17 cellular contexts compared by ENCODE assay signal in the genomic region with DNA sequence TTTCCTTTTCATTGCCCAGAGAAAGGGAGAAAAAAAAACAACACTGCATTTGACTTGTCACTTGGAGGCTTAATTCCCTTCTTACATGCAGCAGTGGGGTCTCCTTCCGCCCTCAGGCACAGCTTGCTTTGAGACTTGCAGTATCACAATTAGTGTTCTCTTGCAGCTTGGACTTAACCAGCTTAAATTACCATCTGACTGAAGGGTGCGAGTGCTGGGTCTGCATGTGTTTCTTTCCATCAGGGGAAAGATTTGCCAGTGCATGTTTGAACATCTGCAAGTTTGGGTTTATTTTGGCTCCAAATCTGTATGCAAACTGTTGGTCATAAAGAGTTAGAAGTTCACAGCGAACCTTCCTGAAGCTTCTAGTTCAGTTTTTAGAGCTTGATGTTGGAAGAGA. TPM values are rescaled to one million over a fixed set of nuclear protein-coding genes. Genes with fewer than 3 reads are reported as not detected.
DNase-seq lines count a peak whose midpoint lies in the region; ATAC-seq and TF ChIP-seq lines count a peak whose summit lies in the region.
"Had no signal": no experiment of that assay in that cellular context is flagged by ENCODE, and none has a peak within 500 bp of the region (broad histone marks: within the 10 kb centered on the region; RNA-seq: fewer than 3 reads in every experiment).

No MANE protein-coding gene starts in this region.

- no peaks in the 10 kb centered on the region for H3K27me3 Mint-ChIP-seq in activated CD4-positive, alpha-beta T cell treated with anti-CD3 and anti-CD28 coated beads, Interleukin-2, amount 10 ng/mL, durations not matched to agents 24 days and 14 days
- H3K27me3 Mint-ChIP-seq in immature natural killer cell (ENCODE audit: low read depth in 3 of 3), result no peaks in the 10 kb centered on the region
- H3K27me3 Mint-ChIP-seq in stimulated activated naive B cell treated with anti-CD40 and anti-IgM and Interleukin-4, amounts not matched to agents 10 μg/mL and 1 μg/mL and 100 μg/mL, for 72 hours, result no peaks in the 10 kb centered on the region
- H3K27me3 Mint-ChIP-seq: activated CD4-positive, alpha-beta T cell treated with anti-CD3 and anti-CD28 coated beads for 36 hours; type B pancreatic cell had no signal

- intact Hi-C loops in activated CD4-positive, alpha-beta T cell treated with anti-CD3 and anti-CD28 coated beads, Interleukin-2, amount 10 ng/mL, durations not matched to agents 24 days and 14 days (cut with micrococcal nuclease), result no loop called here

- H3K27ac Mint-ChIP-seq in activated CD4-positive, alpha-beta T cell treated with anti-CD3 and anti-CD28 coated beads, Interleukin-2, amount 10 ng/mL, durations not matched to agents 24 days and 14 days, result peak overlapping the region; percentile 35
- H3K27ac Mint-ChIP-seq in immature natural killer cell, result peak overlapping the region in 4 of 6 donors; percentile 1 to 51 (median 25)
- peak overlapping the region; percentile 100 for H3K27ac Mint-ChIP-seq in stimulated activated naive B cell treated with anti-CD40 and anti-IgM and Interleukin-4, amounts not matched to agents 10 μg/mL and 1 μg/mL and 100 μg/mL, for 72 hours
- H3K27ac Mint-ChIP-seq: activated CD4-positive, alpha-beta T cell treated with anti-CD3 and anti-CD28 coated beads for 36 hours; activated T-helper 1 cell treated with anti-CD3 and anti-CD28 coated beads, Interleukin-12 subunit alpha, Interleukin-12 subunit beta, Interleukin-2, Interleukin-4 antibody, amounts not matched to agents 30 ng/mL and 10 ng/mL and 1 ng/mL, durations not matched to agents 14 hours and 24 hours and 36 hours; type B pancreatic cell had no signal

- H3K9me3 Mint-ChIP-seq in activated CD4-positive, alpha-beta T cell treated with anti-CD3 and anti-CD28 coated beads, Interleukin-2, amount 10 ng/mL, durations not matched to agents 24 days and 14 days, result no peaks in the 10 kb centered on the region
- H3K9me3 Mint-ChIP-seq in immature natural killer cell, result no peaks in the 10 kb centered on the region
- peaks cover 1 to 3% of the 10 kb centered on the region in 2 donors for H3K9me3 Mint-ChIP-seq in stimulated activated naive B cell treated with anti-CD40 and anti-IgM and Interleukin-4, amounts not matched to agents 10 μg/mL and 1 μg/mL and 100 μg/mL, for 72 hours
- H3K9me3 Mint-ChIP-seq: activated T-helper 1 cell treated with anti-CD3 and anti-CD28 coated beads, Interleukin-12 subunit alpha, Interleukin-12 subunit beta, Interleukin-2, Interleukin-4 antibody, amounts not matched to agents 30 ng/mL and 10 ng/mL and 1 ng/mL, durations not matched to agents 14 hours and 24 hours and 36 hours; type B pancreatic cell had no signal

- no peak for DNase-seq in activated CD4-positive, alpha-beta T cell treated with anti-CD3 and anti-CD28 coated beads, Interleukin-2, amount 10 ng/mL, durations not matched to agents 24 days and 14 days
- DNase-seq in activated CD4-positive, alpha-beta T cell treated with anti-CD3 and anti-CD28 coated beads for 1 hour, result no peak
- DNase-seq in immature natural killer cell (no peak), NCI-H2171 treated with DMSO at 0.1 percent for 48 hours (lab: John Stamatoyannopoulos, UW) (no peak), omental fat pad (ENCODE audit: low spot score) (no peak)
- DNase-seq in stimulated activated naive B cell treated with anti-CD40 and anti-IgM and Interleukin-4, amounts not matched to agents 10 μg/mL and 1 μg/mL and 100 μg/mL, for 72 hours, result peak; percentile 43
- DNase-seq: activated CD4-positive, alpha-beta T cell treated with anti-CD3 and anti-CD28 coated beads for 36 hours; brain microvascular endothelial cell; COR-L47; DND-41; left ventricle myocardium inferior; NCI-H1105 treated with DMSO at 0.1 percent for 48 hours; NCI-H524 had no signal

- peaks cover 2% of the 10 kb centered on the region for H3K36me3 Mint-ChIP-seq in activated CD4-positive, alpha-beta T cell treated with anti-CD3 and anti-CD28 coated beads, Interleukin-2, amount 10 ng/mL, durations not matched to agents 24 days and 14 days (ENCODE audit: low read depth)
- peaks cover 5 to 22% (median 9%) of the 10 kb centered on the region in 3 donors for H3K36me3 Mint-ChIP-seq in immature natural killer cell
- peaks cover 11 to 33% of the 10 kb centered on the region in 2 donors for H3K36me3 Mint-ChIP-seq in stimulated activated naive B cell treated with anti-CD40 and anti-IgM and Interleukin-4, amounts not matched to agents 10 μg/mL and 1 μg/mL and 100 μg/mL, for 72 hours
- H3K36me3 Mint-ChIP-seq: type B pancreatic cell had no signal

- no peak overlapping the region for H3K4me3 Mint-ChIP-seq in activated CD4-positive, alpha-beta T cell treated with anti-CD3 and anti-CD28 coated beads, Interleukin-2, amount 10 ng/mL, durations not matched to agents 24 days and 14 days
- H3K4me3 Mint-ChIP-seq in immature natural killer cell, result no peak overlapping the region
- H3K4me3 Mint-ChIP-seq in stimulated activated naive B cell treated with anti-CD40 and anti-IgM and Interleukin-4, amounts not matched to agents 10 μg/mL and 1 μg/mL and 100 μg/mL, for 72 hours, result peak overlapping the region; percentile 10 to 44
- H3K4me3 Mint-ChIP-seq: activated CD4-positive, alpha-beta T cell treated with anti-CD3 and anti-CD28 coated beads for 36 hours; activated T-helper 1 cell treated with anti-CD3 and anti-CD28 coated beads, Interleukin-12 subunit alpha, Interleukin-12 subunit beta, Interleukin-2, Interleukin-4 antibody, amounts not matched to agents 30 ng/mL and 10 ng/mL and 1 ng/mL, durations not matched to agents 14 hours and 24 hours and 36 hours; type B pancreatic cell had no signal

- TF ChIP-seq CTCF in omental fat pad (IDR thresholded peaks at IDR 0.05), result no peak

- peak; percentile 24 for ATAC-seq in HG03432 (IDR thresholded peaks at IDR 0.05; ENCODE audit: unreplicated experiment)
- peak; percentile 20 to 21 for ATAC-seq in stimulated activated naive B cell treated with anti-CD40 and anti-IgM and Interleukin-4, amounts not matched to agents 10 μg/mL and 1 μg/mL and 100 μg/mL, for 72 hours (replicated peaks)
- no peak for ATAC-seq in omental fat pad (ENCODE audit: low FRiP score)
- no peak for ATAC-seq in HG03196 (IDR thresholded peaks at IDR 0.05; ENCODE audit: unreplicated experiment)
- ATAC-seq: activated CD4-positive, alpha-beta T cell treated with anti-CD3 and anti-CD28 coated beads for 36 hours had no signal

- H3K4me1 Mint-ChIP-seq in activated CD4-positive, alpha-beta T cell treated with anti-CD3 and anti-CD28 coated beads, Interleukin-2, amount 10 ng/mL, durations not matched to agents 24 days and 14 days, result peaks cover 4% of the 10 kb centered on the region
- H3K4me1 Mint-ChIP-seq in immature natural killer cell, result peaks cover 30 to 40% of the 10 kb centered on the region in 2 donors
- peaks cover 60 to 87% of the 10 kb centered on the region in 2 donors for H3K4me1 Mint-ChIP-seq in stimulated activated naive B cell treated with anti-CD40 and anti-IgM and Interleukin-4, amounts not matched to agents 10 μg/mL and 1 μg/mL and 100 μg/mL, for 72 hours

RNA-seq across cellular contexts. Expression of a gene that starts 35.7 kb away (rescaled TPM):
- total RNA-seq in activated CD4-positive, alpha-beta T cell treated with anti-CD3 and anti-CD28 coated beads, Interleukin-2, amount 10 ng/mL, durations not matched to agents 24 days and 14 days, result 831 and 846 TPM in 2 replicates
- under 1 TPM; 0.41 to 0.98 (median 0.51) TPM for polyA plus RNA-seq in immature natural killer cell
- 1 to 10 TPM; 3.5 to 5.8 (median 4.1) TPM for total RNA-seq in omental fat pad

Comparison
In these comparisons a context has a peak if more than half of its experiments do, and no peak if none do; other contexts are left out.
1. H3K27ac Mint-ChIP-seq: peak in every context shown above with its lines; median percentile 100 in stimulated activated naive B cell treated with anti-CD40 and anti-IgM and Interleukin-4, amounts not matched to agents 10 μg/mL and 1 μg/mL and 100 μg/mL, for 72 hours; 35 in activated CD4-positive, alpha-beta T cell treated with anti-CD3 and anti-CD28 coated beads, Interleukin-2, amount 10 ng/mL, durations not matched to agents 24 days and 14 days; 25 in immature natural killer cell.
2. H3K4me3 Mint-ChIP-seq: peak in stimulated activated naive B cell treated with anti-CD40 and anti-IgM and Interleukin-4, amounts not matched to agents 10 μg/mL and 1 μg/mL and 100 μg/mL, for 72 hours (2 of 2); none in activated CD4-positive, alpha-beta T cell treated with anti-CD3 and anti-CD28 coated beads, Interleukin-2, amount 10 ng/mL, durations not matched to agents 24 days and 14 days (single experiment) and immature natural killer cell (0 of 5).
3. ATAC-seq: peak in HG03432 (single experiment) and stimulated activated naive B cell treated with anti-CD40 and anti-IgM and Interleukin-4, amounts not matched to agents 10 μg/mL and 1 μg/mL and 100 μg/mL, for 72 hours (2 of 2); none in omental fat pad (single experiment) and HG03196 (single experiment).
4. RNA of a gene that starts 35.7 kb away (total RNA-seq): 831 to 846 TPM in activated CD4-positive, alpha-beta T cell treated with anti-CD3 and anti-CD28 coated beads, Interleukin-2, amount 10 ng/mL, durations not matched to agents 24 days and 14 days; 3.5 to 5.8 TPM in omental fat pad; every median in the first group is over 100 times any median in the second.